2 cellular contexts compared by ENCODE assay signal in the genomic region with DNA sequence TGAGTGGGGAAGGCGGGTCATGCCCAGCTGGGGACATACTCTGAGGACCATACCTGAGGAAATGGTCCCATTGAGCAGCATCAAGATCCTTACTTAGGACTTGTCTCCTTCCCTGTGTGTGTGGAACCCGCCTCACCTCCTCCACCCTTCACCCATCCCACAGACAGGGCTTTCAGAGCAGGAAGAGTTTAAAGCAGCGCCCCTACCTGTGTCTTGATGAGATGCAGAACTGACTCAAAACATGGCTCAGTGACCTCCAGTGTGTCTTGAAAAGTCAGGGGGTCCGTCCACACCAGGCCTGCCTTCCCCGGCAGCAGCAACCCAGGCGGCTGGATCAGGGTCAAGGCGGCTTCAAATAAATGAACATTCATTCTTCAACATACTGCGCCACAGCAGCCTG.
TF ChIP-seq lines count a peak whose summit lies in the region.

No MANE protein-coding gene starts in this region.

TF ChIP-seq in GM23338, 12 proteins besides CTCF, POLR2A, EP300 and RAD21 (continued from another document):
- TF ChIP-seq POLR2AphosphoS5 (IDR thresholded peaks at IDR 0.05; ENCODE audit: low read depth) (no peak), JUNB (IDR thresholded peaks at IDR 0.05; ENCODE audit: unreplicated experiment) (no peak), CREB1 (CRISPR knock-in tag; IDR thresholded peaks at IDR 0.05; ENCODE audit: low read depth) (no peak), EZH2 (IDR thresholded peaks at IDR 0.05; ENCODE audit: low read depth, unreplicated experiment) (no peak)
- TF ChIP-seq, protein P1, sequence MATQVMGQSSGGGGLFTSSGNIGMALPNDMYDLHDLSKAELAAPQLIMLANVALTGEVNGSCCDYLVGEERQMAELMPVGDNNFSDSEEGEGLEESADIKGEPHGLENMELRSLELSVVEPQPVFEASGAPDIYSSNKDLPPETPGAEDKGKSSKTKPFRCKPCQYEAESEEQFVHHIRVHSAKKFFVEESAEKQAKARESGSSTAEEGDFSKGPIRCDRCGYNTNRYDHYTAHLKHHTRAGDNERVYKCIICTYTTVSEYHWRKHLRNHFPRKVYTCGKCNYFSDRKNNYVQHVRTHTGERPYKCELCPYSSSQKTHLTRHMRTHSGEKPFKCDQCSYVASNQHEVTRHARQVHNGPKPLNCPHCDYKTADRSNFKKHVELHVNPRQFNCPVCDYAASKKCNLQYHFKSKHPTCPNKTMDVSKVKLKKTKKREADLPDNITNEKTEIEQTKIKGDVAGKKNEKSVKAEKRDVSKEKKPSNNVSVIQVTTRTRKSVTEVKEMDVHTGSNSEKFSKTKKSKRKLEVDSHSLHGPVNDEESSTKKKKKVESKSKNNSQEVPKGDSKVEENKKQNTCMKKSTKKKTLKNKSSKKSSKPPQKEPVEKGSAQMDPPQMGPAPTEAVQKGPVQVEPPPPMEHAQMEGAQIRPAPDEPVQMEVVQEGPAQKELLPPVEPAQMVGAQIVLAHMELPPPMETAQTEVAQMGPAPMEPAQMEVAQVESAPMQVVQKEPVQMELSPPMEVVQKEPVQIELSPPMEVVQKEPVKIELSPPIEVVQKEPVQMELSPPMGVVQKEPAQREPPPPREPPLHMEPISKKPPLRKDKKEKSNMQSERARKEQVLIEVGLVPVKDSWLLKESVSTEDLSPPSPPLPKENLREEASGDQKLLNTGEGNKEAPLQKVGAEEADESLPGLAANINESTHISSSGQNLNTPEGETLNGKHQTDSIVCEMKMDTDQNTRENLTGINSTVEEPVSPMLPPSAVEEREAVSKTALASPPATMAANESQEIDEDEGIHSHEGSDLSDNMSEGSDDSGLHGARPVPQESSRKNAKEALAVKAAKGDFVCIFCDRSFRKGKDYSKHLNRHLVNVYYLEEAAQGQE (IDR thresholded peaks at IDR 0.05; ENCODE audit: unreplicated experiment), result no peak
- TF ChIP-seq, protein P2, sequence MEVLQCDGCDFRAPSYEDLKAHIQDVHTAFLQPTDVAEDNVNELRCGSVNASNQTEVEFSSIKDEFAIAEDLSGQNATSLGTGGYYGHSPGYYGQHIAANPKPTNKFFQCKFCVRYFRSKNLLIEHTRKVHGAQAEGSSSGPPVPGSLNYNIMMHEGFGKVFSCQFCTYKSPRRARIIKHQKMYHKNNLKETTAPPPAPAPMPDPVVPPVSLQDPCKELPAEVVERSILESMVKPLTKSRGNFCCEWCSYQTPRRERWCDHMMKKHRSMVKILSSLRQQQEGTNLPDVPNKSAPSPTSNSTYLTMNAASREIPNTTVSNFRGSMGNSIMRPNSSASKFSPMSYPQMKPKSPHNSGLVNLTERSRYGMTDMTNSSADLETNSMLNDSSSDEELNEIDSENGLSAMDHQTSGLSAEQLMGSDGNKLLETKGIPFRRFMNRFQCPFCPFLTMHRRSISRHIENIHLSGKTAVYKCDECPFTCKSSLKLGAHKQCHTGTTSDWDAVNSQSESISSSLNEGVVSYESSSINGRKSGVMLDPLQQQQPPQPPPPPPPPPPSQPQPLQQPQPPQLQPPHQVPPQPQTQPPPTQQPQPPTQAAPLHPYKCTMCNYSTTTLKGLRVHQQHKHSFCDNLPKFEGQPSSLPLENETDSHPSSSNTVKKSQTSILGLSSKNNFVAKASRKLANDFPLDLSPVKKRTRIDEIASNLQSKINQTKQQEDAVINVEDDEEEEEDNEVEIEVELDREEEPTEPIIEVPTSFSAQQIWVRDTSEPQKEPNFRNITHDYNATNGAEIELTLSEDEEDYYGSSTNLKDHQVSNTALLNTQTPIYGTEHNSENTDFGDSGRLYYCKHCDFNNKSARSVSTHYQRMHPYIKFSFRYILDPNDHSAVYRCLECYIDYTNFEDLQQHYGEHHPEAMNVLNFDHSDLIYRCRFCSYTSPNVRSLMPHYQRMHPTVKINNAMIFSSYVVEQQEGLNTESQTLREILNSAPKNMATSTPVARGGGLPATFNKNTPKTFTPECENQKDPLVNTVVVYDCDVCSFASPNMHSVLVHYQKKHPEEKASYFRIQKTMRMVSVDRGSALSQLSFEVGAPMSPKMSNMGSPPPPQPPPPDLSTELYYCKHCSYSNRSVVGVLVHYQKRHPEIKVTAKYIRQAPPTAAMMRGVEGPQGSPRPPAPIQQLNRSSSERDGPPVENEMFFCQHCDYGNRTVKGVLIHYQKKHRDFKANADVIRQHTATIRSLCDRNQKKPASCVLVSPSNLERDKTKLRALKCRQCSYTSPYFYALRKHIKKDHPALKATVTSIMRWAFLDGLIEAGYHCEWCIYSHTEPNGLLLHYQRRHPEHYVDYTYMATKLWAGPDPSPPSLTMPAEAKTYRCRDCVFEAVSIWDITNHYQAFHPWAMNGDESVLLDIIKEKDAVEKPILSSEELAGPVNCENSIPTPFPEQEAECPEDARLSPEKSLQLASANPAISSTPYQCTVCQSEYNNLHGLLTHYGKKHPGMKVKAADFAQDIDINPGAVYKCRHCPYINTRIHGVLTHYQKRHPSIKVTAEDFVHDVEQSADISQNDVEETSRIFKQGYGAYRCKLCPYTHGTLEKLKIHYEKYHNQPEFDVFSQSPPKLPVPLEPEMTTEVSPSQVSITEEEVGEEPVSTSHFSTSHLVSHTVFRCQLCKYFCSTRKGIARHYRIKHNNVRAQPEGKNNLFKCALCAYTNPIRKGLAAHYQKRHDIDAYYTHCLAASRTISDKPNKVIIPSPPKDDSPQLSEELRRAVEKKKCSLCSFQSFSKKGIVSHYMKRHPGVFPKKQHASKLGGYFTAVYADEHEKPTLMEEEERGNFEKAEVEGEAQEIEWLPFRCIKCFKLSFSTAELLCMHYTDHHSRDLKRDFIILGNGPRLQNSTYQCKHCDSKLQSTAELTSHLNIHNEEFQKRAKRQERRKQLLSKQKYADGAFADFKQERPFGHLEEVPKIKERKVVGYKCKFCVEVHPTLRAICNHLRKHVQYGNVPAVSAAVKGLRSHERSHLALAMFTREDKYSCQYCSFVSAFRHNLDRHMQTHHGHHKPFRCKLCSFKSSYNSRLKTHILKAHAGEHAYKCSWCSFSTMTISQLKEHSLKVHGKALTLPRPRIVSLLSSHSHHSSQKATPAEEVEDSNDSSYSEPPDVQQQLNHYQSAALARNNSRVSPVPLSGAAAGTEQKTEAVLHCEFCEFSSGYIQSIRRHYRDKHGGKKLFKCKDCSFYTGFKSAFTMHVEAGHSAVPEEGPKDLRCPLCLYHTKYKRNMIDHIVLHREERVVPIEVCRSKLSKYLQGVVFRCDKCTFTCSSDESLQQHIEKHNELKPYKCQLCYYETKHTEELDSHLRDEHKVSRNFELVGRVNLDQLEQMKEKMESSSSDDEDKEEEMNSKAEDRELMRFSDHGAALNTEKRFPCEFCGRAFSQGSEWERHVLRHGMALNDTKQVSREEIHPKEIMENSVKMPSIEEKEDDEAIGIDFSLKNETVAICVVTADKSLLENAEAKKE (CRISPR knock-in tag; IDR thresholded peaks at IDR 0.05), result no peak
TF ChIP-seq in GM23338: peak in this region for 0.

TF ChIP-seq in K562, 482 proteins besides CTCF, POLR2A, EP300 and RAD21 (continued from another document):
- no peak for TF ChIP-seq CBX3 (IDR thresholded peaks at IDR 0.05; ENCODE audit: borderline replicate concordance in 1 of 2, low read length in 2 of 2)
- TF ChIP-seq, protein P3, sequence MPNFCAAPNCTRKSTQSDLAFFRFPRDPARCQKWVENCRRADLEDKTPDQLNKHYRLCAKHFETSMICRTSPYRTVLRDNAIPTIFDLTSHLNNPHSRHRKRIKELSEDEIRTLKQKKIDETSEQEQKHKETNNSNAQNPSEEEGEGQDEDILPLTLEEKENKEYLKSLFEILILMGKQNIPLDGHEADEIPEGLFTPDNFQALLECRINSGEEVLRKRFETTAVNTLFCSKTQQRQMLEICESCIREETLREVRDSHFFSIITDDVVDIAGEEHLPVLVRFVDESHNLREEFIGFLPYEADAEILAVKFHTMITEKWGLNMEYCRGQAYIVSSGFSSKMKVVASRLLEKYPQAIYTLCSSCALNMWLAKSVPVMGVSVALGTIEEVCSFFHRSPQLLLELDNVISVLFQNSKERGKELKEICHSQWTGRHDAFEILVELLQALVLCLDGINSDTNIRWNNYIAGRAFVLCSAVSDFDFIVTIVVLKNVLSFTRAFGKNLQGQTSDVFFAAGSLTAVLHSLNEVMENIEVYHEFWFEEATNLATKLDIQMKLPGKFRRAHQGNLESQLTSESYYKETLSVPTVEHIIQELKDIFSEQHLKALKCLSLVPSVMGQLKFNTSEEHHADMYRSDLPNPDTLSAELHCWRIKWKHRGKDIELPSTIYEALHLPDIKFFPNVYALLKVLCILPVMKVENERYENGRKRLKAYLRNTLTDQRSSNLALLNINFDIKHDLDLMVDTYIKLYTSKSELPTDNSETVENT (CRISPR knock-in tag; IDR thresholded peaks at IDR 0.05), result no peak
- no peak for TF ChIP-seq KDM4B (IDR thresholded peaks at IDR 0.05; ENCODE audit: borderline replicate concordance in 2 of 2, low read depth in 1 of 2)
- TF ChIP-seq ZNF316 (IDR thresholded peaks at IDR 0.05), result no peak
- no peak for TF ChIP-seq TARDBP (IDR thresholded peaks at IDR 0.05)
- no peak for TF ChIP-seq MED1 (CRISPR knock-in tag; IDR thresholded peaks at IDR 0.05; ENCODE audit: borderline replicate concordance)
- TF ChIP-seq, protein P4, sequence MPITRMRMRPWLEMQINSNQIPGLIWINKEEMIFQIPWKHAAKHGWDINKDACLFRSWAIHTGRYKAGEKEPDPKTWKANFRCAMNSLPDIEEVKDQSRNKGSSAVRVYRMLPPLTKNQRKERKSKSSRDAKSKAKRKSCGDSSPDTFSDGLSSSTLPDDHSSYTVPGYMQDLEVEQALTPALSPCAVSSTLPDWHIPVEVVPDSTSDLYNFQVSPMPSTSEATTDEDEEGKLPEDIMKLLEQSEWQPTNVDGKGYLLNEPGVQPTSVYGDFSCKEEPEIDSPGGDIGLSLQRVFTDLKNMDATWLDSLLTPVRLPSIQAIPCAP (CRISPR knock-in tag; IDR thresholded peaks at IDR 0.05; ENCODE audit: borderline replicate concordance), result no peak
